In the genomic region with DNA sequence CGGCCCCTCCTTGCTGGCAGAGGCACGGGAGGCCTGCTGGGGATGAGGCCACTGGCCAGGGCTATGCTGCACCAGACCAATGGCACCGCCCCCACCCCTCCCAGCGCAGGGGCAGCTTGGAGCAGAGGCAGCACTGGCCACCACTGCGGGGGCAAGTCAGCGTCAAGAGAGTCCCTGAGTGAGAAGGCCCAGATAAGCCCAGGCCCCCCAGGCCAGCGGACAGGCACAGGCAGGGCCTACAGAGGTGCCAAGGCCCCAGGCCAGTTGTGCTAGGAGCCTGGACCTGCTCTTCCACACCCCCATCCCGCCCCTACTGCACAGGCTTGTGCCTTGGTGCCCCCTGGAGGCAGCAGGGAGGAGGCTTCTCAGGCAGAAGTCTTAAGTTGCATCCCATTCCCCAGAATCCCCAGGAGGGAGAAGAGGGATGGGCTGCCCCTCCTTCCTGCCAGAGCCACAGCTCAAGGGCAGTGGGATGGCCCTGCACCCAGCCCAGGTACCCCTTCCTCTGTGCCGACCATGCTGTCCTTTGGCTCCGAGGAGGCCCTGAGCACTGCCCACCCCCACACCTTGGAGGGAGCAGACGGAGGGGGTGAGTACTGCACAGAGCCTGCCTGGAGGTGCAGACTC, we compare ENCODE assay signal across 8 cellular contexts. TPM values are rescaled to one million over a fixed set of nuclear protein-coding genes. Genes with fewer than 3 reads are reported as not detected.
DNase-seq lines count a peak whose midpoint lies in the region; ATAC-seq, FAIRE-seq and TF ChIP-seq lines count a peak whose summit lies in the region.

No MANE protein-coding gene starts in this region.

- DNase-seq in Calu3 (peak; percentile 83), HT1080 (ENCODE audit: low read depth) (peak; percentile 59), RKO (ENCODE audit: low spot score) (peak; percentile 62), astrocyte of the spinal cord (ENCODE audit: low read depth, low spot score) (peak; percentile 84), iPS DF 19.7 (ENCODE audit: low read depth, low spot score) (peak; percentile 65), small intestine (peak; percentile 70)

- TF ChIP-seq CTCF in Calu3 (IDR thresholded peaks at IDR 0.05; ENCODE audit: unreplicated experiment) (peak; percentile 63), astrocyte of the spinal cord (IDR thresholded peaks at IDR 0.05; ENCODE audit: low read depth, low read length) (peak; percentile 91)

- no peak overlapping the region for H3K4me3 ChIP-seq in astrocyte of the spinal cord (ENCODE audit: low read depth, low read length)
- H3K4me3 ChIP-seq in small intestine (ENCODE audit: low read depth in 1 of 2, low read length in 2 of 2), result no peak overlapping the region

- no peak overlapping the region for H3K4me3 Mint-ChIP-seq in Calu3 (ENCODE audit: low read depth, unreplicated experiment)

- CTCF ChIA-PET in Calu3 (lab: Charles Lee), result interaction anchor here (0.5 to 1.1 kb wide), 2 partner anchors 68 to 276 kb away, joined by 3 read pairs; a partner anchor contains a TSS

- intact Hi-C loops in Calu3 (cut with micrococcal nuclease; ENCODE audit: unreplicated experiment), result loop anchor here (5.0 kb wide), 1 partner anchor 67 kb away; no protein-coding TSS in a partner anchor

- no peaks in the 10 kb centered on the region for H3K27me3 ChIP-seq in small intestine (ENCODE audit: control insufficient read depth in 2 of 2, insufficient read depth in 2 of 2, low read length in 2 of 2)

- WGBS in small intestine, 3 donors, result 64 to 72% (median 68%) methylated on average over 9 to 11 of the region's 11 CpGs

- H3K27me3 Mint-ChIP-seq in Calu3 (ENCODE audit: unreplicated experiment), result no peaks in the 10 kb centered on the region

- peak overlapping the region; percentile 60 for H3K27ac Mint-ChIP-seq in Calu3 (ENCODE audit: unreplicated experiment)

- no peaks in the 10 kb centered on the region for H3K9me3 Mint-ChIP-seq in Calu3 (ENCODE audit: low read depth, unreplicated experiment)

- peaks cover 0 to 4% of the 10 kb centered on the region in 2 donors for H3K4me1 ChIP-seq in small intestine (ENCODE audit: control insufficient read depth in 2 of 2, insufficient read depth in 1 of 2, low read depth in 1 of 2, low read length in 1 of 2)

- ATAC-seq in HG02884 (IDR thresholded peaks at IDR 0.05; ENCODE audit: unreplicated experiment) (no peak), HG03280 (IDR thresholded peaks at IDR 0.05; ENCODE audit: unreplicated experiment) (no peak)

- no peaks in the 10 kb centered on the region for H3K36me3 ChIP-seq in small intestine (ENCODE audit: control insufficient read depth in 2 of 2, insufficient read depth in 2 of 2, low read length in 2 of 2)

- H3K36me3 Mint-ChIP-seq in Calu3 (ENCODE audit: insufficient read depth, unreplicated experiment), result peaks cover 97% of the 10 kb centered on the region

- in situ Hi-C loops in astrocyte of the spinal cord (cut with HindIII; ENCODE audit: low sequenced_read_pairs), result no loop called here

- BruUV-seq in Calu3 (replicated peaks; lab: Mats Ljungman, UMichigan), result no TSS peak

- no peaks in the 10 kb centered on the region for H3K4me1 Mint-ChIP-seq in Calu3 (ENCODE audit: low read depth, unreplicated experiment)

- no peak for FAIRE-seq in small intestine (lab: Jason Lieb, UNC)

- H3K9me3 ChIP-seq in small intestine (ENCODE audit: control insufficient read depth, low read depth), result no peaks in the 10 kb centered on the region

- no peak overlapping the region for H3K27ac ChIP-seq in small intestine (ENCODE audit: low read depth in 1 of 2, low read length in 1 of 2)

RNA-seq across cellular contexts. Expression of a gene that starts 35.8 kb away (rescaled TPM):
- total RNA-seq in Calu3 (2022), result 32.5 and 46.6 TPM in 2 replicates
- total RNA-seq in HT1080 (2014; rRNA removed; shearing (Covaris generic)), result 8.4 and 17.7 TPM in 2 replicates
- 19.5 and 22.7 TPM in 2 replicates for polyA plus RNA-seq in HT1080 (2015; cell fraction: cytosol; rRNA removed)
- polyA plus RNA-seq in HT1080 (2015; cell fraction: nucleus; rRNA removed), result 27.4 and 41.4 TPM in 2 replicates
- 10 to 100 TPM in 1 of 3 donors, 1 to 10 TPM in 2; 7.6 to 39.1 (median 7.8) TPM for polyA plus RNA-seq in small intestine

RNA-seq across cellular contexts. Expression of a gene that starts 36.4 kb away (rescaled TPM):
- total RNA-seq in Calu3 (2022), result 253 and 303 TPM in 2 replicates
- total RNA-seq in HT1080 (2014; rRNA removed; shearing (Covaris generic)), result 5.1 and 7.8 TPM in 2 replicates
- 4.6 and 4.9 TPM in 2 replicates for polyA plus RNA-seq in HT1080 (2015; cell fraction: cytosol; rRNA removed)
- polyA plus RNA-seq in HT1080 (2015; cell fraction: nucleus; rRNA removed), result 67.9 and 68.5 TPM in 2 replicates
- 10 to 100 TPM in 2 of 3 donors, 1 to 10 TPM in 1; 5.1 to 52.2 (median 17.9) TPM for polyA plus RNA-seq in small intestine

RNA-seq across cellular contexts. Expression of a gene that starts 43.2 kb away (rescaled TPM):
- total RNA-seq in Calu3 (2022), result 0.59 TPM in 1 of 2 replicates, not detected in the other
- not detected in 2 replicates for total RNA-seq in HT1080 (2014; rRNA removed; shearing (Covaris generic))
- not detected in 2 replicates for polyA plus RNA-seq in HT1080 (2015; cell fraction: cytosol; rRNA removed)
- not detected in 2 replicates for polyA plus RNA-seq in HT1080 (2015; cell fraction: nucleus; rRNA removed)
- polyA plus RNA-seq in small intestine, result under 1 TPM in 1 of 3 donors, not detected in 2; 0.19 TPM

Comparison
In these comparisons a context has a peak if more than half of its experiments do, and no peak if none do; other contexts are left out.
1. RNA of a gene that starts 36.4 kb away (total RNA-seq): 253 to 303 TPM in Calu3; 5.1 to 7.8 TPM in HT1080; every median in the first group is over 10 times any median in the second.
2. Peak in every context shown above with its lines, with median percentiles within 50 percentile points of each other: DNase-seq.